Comparison of ENCODE assay signal across 9 cellular contexts in genomic region chr22:41596776-41597634, GRCh38. TPM values are rescaled to one million over a fixed set of nuclear protein-coding genes. Genes with fewer than 3 reads are reported as not detected.
DNase-seq lines count a peak whose midpoint lies in the region; ATAC-seq and TF ChIP-seq lines count a peak whose summit lies in the region.
"Had no signal": no experiment of that assay in that cellular context is flagged by ENCODE, and none has a peak within 500 bp of the region (broad histone marks: within the 10 kb centered on the region; RNA-seq: fewer than 3 reads in every experiment).

No MANE protein-coding gene starts in this region.

- TF ChIP-seq CTCF in HEK293 (tag by site-specific recombination; IDR thresholded peaks at IDR 0.05) (peak; percentile 90), RWPE1 (conservative IDR thresholded peaks at IDR 0.05; ENCODE audit: low read depth) (peak; percentile 72), mammary epithelial cell (conservative IDR thresholded peaks at IDR 0.05 in 1 of 2, IDR thresholded peaks at IDR 0.05 in 1 of 2; ENCODE audit: extremely low read depth in 1 of 2, insufficient read depth in 1 of 2, low read depth in 1 of 2, low read length in 2 of 2) (peak; percentile 81 to 97)

- no peak overlapping the region for H3K4me3 ChIP-seq in HEK293 (ENCODE audit: low read depth, low read length)
- H3K4me3 ChIP-seq in mammary epithelial cell (replicated peaks in 1 of 3; ENCODE audit: insufficient read depth in 1 of 3, low read depth in 2 of 3, low read length in 3 of 3) = no peak overlapping the region

- DNase-seq in Caki2 (ENCODE audit: low read depth) (peak; percentile 51), RWPE1 (ENCODE audit: low spot score) (no peak), mammary epithelial cell (peak; percentile 66), iris pigment epithelial cell (ENCODE audit: low read depth) (peak; percentile 46), mesenteric fat pad (ENCODE audit: low spot score) (no peak)
- peak; percentile 48 for DNase-seq in stimulated activated CD4-positive, alpha-beta T cell treated with anti-CD3 and anti-CD28 coated beads, Interleukin-15, amount 100 ng/mL, for 24 hours

- no peaks in the 10 kb centered on the region for H3K27me3 ChIP-seq in mammary epithelial cell (ENCODE audit: insufficient read depth, low read length)

- dilution Hi-C loops in mammary epithelial cell (cut with HindIII; ENCODE audit: low sequenced_read_pairs) = no loop called here

- BruUV-seq in mammary epithelial cell (replicated peaks; lab: Mats Ljungman, UMichigan) = no TSS peak

- no peaks in the 10 kb centered on the region for H4K20me1 ChIP-seq in mammary epithelial cell (ENCODE audit: insufficient read depth, low read length)

- 36% methylated on average over 2 of the region's 13 CpGs for WGBS in mammary epithelial cell (ENCODE audit: low coverage, missing lambda C conversion rate)

- ATAC-seq in HG03354 (IDR thresholded peaks at IDR 0.05; ENCODE audit: poor library complexity, severe bottlenecking, unreplicated experiment) = no peak

- H3K36me3 ChIP-seq in HEK293 (ENCODE audit: control insufficient read depth in 2 of 2, insufficient read depth in 1 of 2, low read length in 2 of 2) (peaks cover 6 to 36% of the 10 kb centered on the region in 2 experiments), mammary epithelial cell (ENCODE audit: insufficient read depth, low read length) (peaks cover 5% of the 10 kb centered on the region)

- intact Hi-C loops in mammary epithelial cell (cut with micrococcal nuclease) = loop anchor here (1.0 kb wide), 3 partner anchors 20 to 194 kb away; no protein-coding TSS in a partner anchor

- in situ Hi-C loops in Caki2 (cut with HindIII; ENCODE audit: low pct_unique_long_range_greater_than_20kb, low sequenced_read_pairs) (no loop called here), mammary epithelial cell (cut with MboI; ENCODE audit: low sequenced_read_pairs in 2 of 2) (no loop called here)

- H3K9me3 ChIP-seq in HEK293 (ENCODE audit: control insufficient read depth, insufficient read depth, low read depth, low read length) (no peaks in the 10 kb centered on the region), mammary epithelial cell (replicated peaks; ENCODE audit: insufficient read depth, low read length) (no peaks in the 10 kb centered on the region)

- H3K4me1 ChIP-seq in HEK293 (ENCODE audit: control insufficient read depth, insufficient read depth, low read length) (no peaks in the 10 kb centered on the region; the same call in 1 of the 2 replicates), mammary epithelial cell (ENCODE audit: insufficient read depth, low read length) (peaks cover 31% of the 10 kb centered on the region)

- H3K79me2 ChIP-seq in mammary epithelial cell (ENCODE audit: insufficient read depth, low read length) = no peaks in the 10 kb centered on the region

- H3K27ac ChIP-seq in HEK293 (ENCODE audit: extremely low read depth, low read depth, low read length) (peak overlapping the region; percentile 37; the same call in 1 of the 2 replicates), RWPE1 (peak overlapping the region; percentile 95), mammary epithelial cell (ENCODE audit: insufficient read depth, low read depth, low read length) (peak overlapping the region; percentile 75)

- CTCF ChIA-PET in HEK293 (lab: Yijun Ruan, JAX) (interaction anchor here (0.6 to 3.6 kb wide), 48 partner anchors 8 to 897 kb away, joined by 3 to 36 read pairs (median 4); partner anchors contain the start of genes DESI1, PMM1, POLR3H and XRCC6), RWPE1 (lab: Yijun Ruan, JAX) (interaction anchor here (0.6 to 0.9 kb wide), 4 partner anchors 20 to 65 kb away, joined by 3 to 4 read pairs (median 3); no protein-coding TSS in a partner anchor), mammary epithelial cell (lab: Charles Lee; ENCODE audit: low non-redundant PET) (interaction anchor here (0.7 to 0.8 kb wide), 2 partner anchors 42 to 53 kb away, joined by 4 to 6 read pairs; partner anchors contain the start of gene POLR3H)

- H3K4me2 ChIP-seq in mammary epithelial cell (ENCODE audit: insufficient read depth, low read depth, low read length) = peak overlapping the region; percentile 79

- no peak overlapping the region for H3K9ac ChIP-seq in mammary epithelial cell (ENCODE audit: insufficient read depth, low read length)

- H2AFZ ChIP-seq in mammary epithelial cell (ENCODE audit: low read depth, low read length) = no peak overlapping the region

- POLR2A ChIA-PET in HEK293 (lab: Yijun Ruan, JAX) = interaction anchor here (0.7 to 3.4 kb wide), 4 partner anchors 24 to 193 kb away, joined by 3 to 12 read pairs (median 3); partner anchors contain the start of genes DESI1 and XRCC6
- POLR2A ChIA-PET in RWPE1 (lab: Yijun Ruan, JAX; ENCODE audit: low non-redundant PET) = no interaction called here

TF ChIP-seq in HEK293, 187 proteins besides CTCF, POLR2A, EP300 and RAD21:
- peak; percentile 78; the same call in 1 of the 2 replicates for TF ChIP-seq PBX3 (CRISPR knock-in tag; IDR thresholded peaks at IDR 0.05)
- no peak for TF ChIP-seq ZBTB20 (tag by site-specific recombination; IDR thresholded peaks at IDR 0.05)
- TF ChIP-seq ZNF792 (tag by site-specific recombination; IDR thresholded peaks at IDR 0.05) = no peak
- no peak for TF ChIP-seq MYNN (tag by site-specific recombination; IDR thresholded peaks at IDR 0.05; ENCODE audit: borderline replicate concordance)
- 0 out of 2 replicates have a peak, but pooled peaks have one; percentile 29 for TF ChIP-seq SP7 (tag by site-specific recombination; IDR thresholded peaks at IDR 0.05)
- peak; percentile 57; the same call in 1 of the 2 replicates for TF ChIP-seq HIC1 (tag by site-specific recombination; IDR thresholded peaks at IDR 0.05)
- peak; percentile 99 for TF ChIP-seq ZNF2 (tag by site-specific recombination; IDR thresholded peaks at IDR 0.05)
- peak; percentile 54 for TF ChIP-seq ZNF654 (tag by site-specific recombination; IDR thresholded peaks at IDR 0.05; ENCODE audit: low read depth)
- no peak for TF ChIP-seq GLIS1 (tag by site-specific recombination; IDR thresholded peaks at IDR 0.05)
- peak; percentile 12; the same call in 1 of the 2 replicates for TF ChIP-seq PRDM1 (tag by site-specific recombination; IDR thresholded peaks at IDR 0.05)
- no peak for TF ChIP-seq ZNF311 (tag by site-specific recombination; IDR thresholded peaks at IDR 0.05; ENCODE audit: borderline replicate concordance)
TF ChIP-seq in HEK293: peak in this region for 6.

RNA-seq across cellular contexts. Expression of gene PMM1, which starts 7.4 kb away (rescaled TPM):
- total RNA-seq in Caki2 (2014; rRNA removed; shearing (Covaris generic); ENCODE audit: low replicate concordance) = 144 and 154 TPM in 2 replicates
- total RNA-seq in mammary epithelial cell (10 to 100 TPM; 21.2 to 44.8 TPM), mesenteric fat pad (51.4 TPM)
- polyA plus RNA-seq in mammary epithelial cell = 62.8 TPM
- polyA minus RNA-seq in mammary epithelial cell = 21.9 TPM

RNA-seq across cellular contexts. Expression of gene DESI1, which starts 23.8 kb away (rescaled TPM):
- total RNA-seq in Caki2 (2014; rRNA removed; shearing (Covaris generic); ENCODE audit: low replicate concordance) = 40.2 and 58.5 TPM in 2 replicates
- total RNA-seq in mammary epithelial cell (10 to 100 TPM; 40.2 to 66.8 TPM), mesenteric fat pad (29.0 TPM)
- polyA plus RNA-seq in mammary epithelial cell = 38.1 TPM
- polyA minus RNA-seq in mammary epithelial cell = 50.3 TPM

RNA-seq across cellular contexts. Expression of gene XRCC6, which starts 24.1 kb away (rescaled TPM):
- total RNA-seq in Caki2 (2014; rRNA removed; shearing (Covaris generic); ENCODE audit: low replicate concordance) = 681 and 856 TPM in 2 replicates
- total RNA-seq in mammary epithelial cell (100 to 1,000 TPM; 223 to 263 TPM), mesenteric fat pad (173 TPM)
- polyA plus RNA-seq in mammary epithelial cell = 191 TPM
- polyA minus RNA-seq in mammary epithelial cell = 333 TPM

RNA-seq across cellular contexts. Expression of gene CSDC2, which starts 36.2 kb away (rescaled TPM):
- total RNA-seq in Caki2 (2014; rRNA removed; shearing (Covaris generic); ENCODE audit: low replicate concordance) = not detected in 2 replicates
- total RNA-seq in mammary epithelial cell (1 to 10 TPM in 1 of 2 donors, under 1 TPM in 1; 0.09 to 1.0 TPM), mesenteric fat pad (1.7 TPM)
- not detected for polyA plus RNA-seq in mammary epithelial cell
- not detected for polyA minus RNA-seq in mammary epithelial cell
- total RNA-seq: T-helper 1 cell treated with Interleukin-12 subunit alpha and Interleukin-12 subunit beta and Interleukin-4 antibody, amounts not matched to agents 30 ng/mL and 1 ng/mL, for 36 hours had no signal

RNA-seq across cellular contexts. Expression of gene POLR3H, which starts 52.7 kb away (rescaled TPM):
- 26.0 and 33.1 TPM in 2 replicates for total RNA-seq in Caki2 (2014; rRNA removed; shearing (Covaris generic); ENCODE audit: low replicate concordance)
- total RNA-seq in mammary epithelial cell (10 to 100 TPM; 17.2 to 47.0 TPM), mesenteric fat pad (57.5 TPM)
- polyA plus RNA-seq in mammary epithelial cell = 57.3 TPM
- polyA minus RNA-seq in mammary epithelial cell = 72.2 TPM

Comparison
In these comparisons a context has a peak if more than half of its experiments do, and no peak if none do; other contexts are left out.
1. DNase-seq: peak in Caki2 (single experiment), mammary epithelial cell (single experiment), iris pigment epithelial cell (single experiment) and stimulated activated CD4-positive, alpha-beta T cell treated with anti-CD3 and anti-CD28 coated beads, Interleukin-15, amount 100 ng/mL, for 24 hours (single experiment); none in RWPE1 (single experiment) and mesenteric fat pad (single experiment).
2. H3K27ac ChIP-seq: peak in every context shown above with its lines; median percentile 95 in RWPE1; 75 in mammary epithelial cell; 37 in HEK293.
3. Peak in every context shown above with its lines, with median percentiles within 50 percentile points of each other: CTCF ChIP-seq.